Comparison of ENCODE assay signal across 8 cellular contexts in genomic region chr5:96703384-96703910, GRCh38. TPM values are rescaled to one million over a fixed set of nuclear protein-coding genes. Genes with fewer than 3 reads are reported as not detected.
DNase-seq lines count a peak whose midpoint lies in the region; ATAC-seq, FAIRE-seq and TF ChIP-seq lines count a peak whose summit lies in the region.

No MANE protein-coding gene starts in this region.

- WGBS in K562 (ENCODE audit: insufficient coverage, low coverage, missing lambda C conversion rate): 0% methylated on average over 6 of the region's 6 CpGs
- 0 to 7% methylated on average over 6 of the region's 6 CpGs for WGBS in lung, 2 donors
- WGBS in tibial nerve, 2 donors: 3 to 8% methylated on average over 6 of the region's 6 CpGs

- no peak for TF ChIP-seq POLR2A in K562 (conservative IDR thresholded peaks at IDR 0.05)
- no peak for TF ChIP-seq POLR2A in tibial nerve (IDR thresholded peaks at IDR 0.05)

- POLR2A ChIA-PET in K562 (lab: Yijun Ruan, JAX): interaction anchor here (0.8 to 3.5 kb wide), 10 partner anchors 10 to 105 kb away, joined by 3 to 28 read pairs (median 4); partner anchors contain the start of gene ERAP1

- H3K27ac ChIP-seq in K562 (ENCODE audit: extremely low read depth, low read depth, low read length) (peak overlapping the region; percentile 90), lung (ENCODE audit: low read depth in 1 of 2, low read length in 1 of 2) (peak overlapping the region; percentile 86 to 99), tibial nerve (peak overlapping the region; percentile 86 to 96 (median 92))

- H3K9me3 ChIP-seq in K562 (replicated peaks; ENCODE audit: control insufficient read depth, insufficient read depth, low read depth, low read length) (no peaks in the 10 kb centered on the region), lung (ENCODE audit: control insufficient read depth in 2 of 2, insufficient read depth in 1 of 2, low read length in 1 of 2) (no peaks in the 10 kb centered on the region), tibial nerve (no peaks in the 10 kb centered on the region)

- TF ChIP-seq CTCF in GM06990 (IDR thresholded peaks at IDR 0.05; ENCODE audit: insufficient read depth, low read length, poor library complexity, severe bottlenecking): no peak
- TF ChIP-seq CTCF in K562 (IDR thresholded peaks at IDR 0.05 in 2 of 3, conservative IDR thresholded peaks at IDR 0.05 in 1 of 3; ENCODE audit: insufficient read depth in 2 of 3, low read depth in 1 of 3, low read length in 3 of 3): no peak
- TF ChIP-seq CTCF in lung (IDR thresholded peaks at IDR 0.05; ENCODE audit: control extremely low read depth, extremely low read depth): no peak
- no peak for TF ChIP-seq CTCF in tibial nerve (IDR thresholded peaks at IDR 0.05)

- no peaks in the 10 kb centered on the region for H3K9me1 ChIP-seq in K562 (ENCODE audit: control insufficient read depth, insufficient read depth, low read length)

- CTCF ChIA-PET in K562 (lab: Yijun Ruan, JAX; ENCODE audit: low intra/inter-chr PET ratio): interaction anchor here (1.0 kb wide), 1 partner anchor 26 kb away, joined by 3 read pairs; no protein-coding TSS in a partner anchor

- intact Hi-C loops in K562 (cut with micrococcal nuclease): no loop called here

- 0 out of 2 replicates have a peak, but pooled peaks cover 5% of the 10 kb centered on the region for H4K20me1 ChIP-seq in K562 (replicated peaks; ENCODE audit: control insufficient read depth, insufficient read depth, low read length)

- peak overlapping the region; percentile 96 for H2AFZ ChIP-seq in K562 (ENCODE audit: low read depth, low read length)

- TF ChIP-seq EP300 in K562 (IDR thresholded peaks at IDR 0.05; ENCODE audit: low read length) (no peak), tibial nerve (IDR thresholded peaks at IDR 0.05) (no peak)

- H3K36me3 ChIP-seq in GM06990 (ENCODE audit: control insufficient read depth, insufficient read depth, low read length): peaks cover 2% of the 10 kb centered on the region; the same call in 1 of the 2 replicates
- no peaks in the 10 kb centered on the region for H3K36me3 ChIP-seq in K562 (ENCODE audit: control insufficient read depth, insufficient read depth, low read length)
- peaks cover 0 to 3% of the 10 kb centered on the region in 2 donors for H3K36me3 ChIP-seq in lung (ENCODE audit: control insufficient read depth in 2 of 2, insufficient read depth in 2 of 2, low read length in 2 of 2)
- H3K36me3 ChIP-seq in tibial nerve: peaks cover 0 to 11% (median 0%) of the 10 kb centered on the region in 3 donors

- FAIRE-seq in K562 (lab: Jason Lieb, UNC): peak; percentile 52

- peak overlapping the region; percentile 83 to 98 for H3K9ac ChIP-seq in K562 (ENCODE audit: insufficient read depth in 1 of 2, low read depth in 2 of 2, low read length in 2 of 2)

- H3K4me1 ChIP-seq in K562 (replicated peaks in 1 of 2; ENCODE audit: control insufficient read depth in 2 of 2, insufficient read depth in 2 of 2, low read length in 2 of 2) (peaks cover 18 to 35% of the 10 kb centered on the region in 2 experiments), lung (ENCODE audit: control insufficient read depth in 2 of 2, insufficient read depth in 2 of 2, low read length in 2 of 2) (peaks cover 4 to 18% of the 10 kb centered on the region in 2 donors), tibial nerve (peaks cover 0 to 66% (median 5%) of the 10 kb centered on the region in 4 donors)

- in situ Hi-C loops in K562 (cut with MboI): no loop called here

- peaks cover 52% of the 10 kb centered on the region for H3K79me2 ChIP-seq in K562 (ENCODE audit: control insufficient read depth, insufficient read depth, low read length)

- DNase-seq in GM06990 (ENCODE audit: extremely low read depth, insufficient read length) (no peak), K562 (ENCODE audit: extremely low read depth in 1 of 4, low spot score in 3 of 4) (no peak), lung (ENCODE audit: low spot score) (no peak), tibial nerve (ENCODE audit: low spot score in 2 of 2) (no peak), NCI-H2107 (lab: John Stamatoyannopoulos, UW) (no peak)
- no peak for DNase-seq in effector CD8-positive, alpha-beta T cell (lab: John Stamatoyannopoulos, UW)

- H3K4me3 ChIP-seq in GM06990 (replicated peaks; ENCODE audit: low read depth, low read length): peak overlapping the region; percentile 75
- peak overlapping the region; percentile 72 for H3K4me3 ChIP-seq in K562
- H3K4me3 ChIP-seq in lung: peak overlapping the region; percentile 77
- peak overlapping the region; percentile 43 to 71 (median 65) for H3K4me3 ChIP-seq in tibial nerve

- TSS peak; percentile 49 for BruUV-seq in K562 (replicated peaks; lab: Mats Ljungman, UMichigan)

- ATAC-seq in GM21367 (IDR thresholded peaks at IDR 0.05; ENCODE audit: unreplicated experiment) (peak; percentile 86), HG03571 (IDR thresholded peaks at IDR 0.05; ENCODE audit: unreplicated experiment) (peak; percentile 74), K562 (no peak), lung (ENCODE audit: insufficient read depth, low FRiP score) (peak; percentile 67)

- H3K27me3 ChIP-seq in GM06990 (replicated peaks; ENCODE audit: control insufficient read depth, insufficient read depth, low read length) (no peaks in the 10 kb centered on the region), K562 (ENCODE audit: control insufficient read depth in 2 of 2, insufficient read depth in 2 of 2, low read length in 2 of 2) (no peaks in the 10 kb centered on the region), lung (ENCODE audit: control insufficient read depth, insufficient read depth) (no peaks in the 10 kb centered on the region), tibial nerve (no peaks in the 10 kb centered on the region)

- TF ChIP-seq RAD21 in K562 (CRISPR knock-in tag; conservative IDR thresholded peaks at IDR 0.05 in 1 of 2, IDR thresholded peaks at IDR 0.05 in 1 of 2): no peak

- H3K4me2 ChIP-seq in K562 (ENCODE audit: insufficient read depth, low read length): peak overlapping the region; percentile 98

TF ChIP-seq in K562, 482 proteins besides CTCF, POLR2A, EP300 and RAD21 (continues in another document):
- TF ChIP-seq MAFF (IDR thresholded peaks at IDR 0.05; ENCODE audit: low read length) (peak; percentile 85), HOMEZ (CRISPR knock-in tag; IDR thresholded peaks at IDR 0.05) (no peak), ZNF311 (CRISPR knock-in tag; IDR thresholded peaks at IDR 0.05) (no peak), ZBTB9 (CRISPR knock-in tag; IDR thresholded peaks at IDR 0.05) (0 out of 2 replicates have a peak, but pooled peaks have one; percentile 11), RCOR1 (IDR thresholded peaks at IDR 0.05; ENCODE audit: borderline replicate concordance in 1 of 2, low read depth in 2 of 2, low read length in 2 of 2) (0 out of 4 replicates have a peak, but pooled peaks of 1 of the 2 experiments have one; percentile 4), ZNF212 (CRISPR knock-in tag; IDR thresholded peaks at IDR 0.05) (no peak), ZNF561 (CRISPR knock-in tag; conservative IDR thresholded peaks at IDR 0.05) (no peak), RBM34 (IDR thresholded peaks at IDR 0.05; ENCODE audit: borderline replicate concordance, insufficient read depth, low read length) (no peak), MTF1 (CRISPR knock-in tag; IDR thresholded peaks at IDR 0.05; ENCODE audit: borderline replicate concordance) (no peak), SMARCC2 (IDR thresholded peaks at IDR 0.05; ENCODE audit: low read depth) (no peak), HOXB6 (CRISPR knock-in tag; IDR thresholded peaks at IDR 0.05; ENCODE audit: borderline replicate concordance) (no peak), ZNF140 (CRISPR knock-in tag; IDR thresholded peaks at IDR 0.05) (0 out of 2 replicates have a peak, but pooled peaks have one; percentile 46)

RNA-seq across cellular contexts. Expression of gene CAST, which starts 41.3 kb away (rescaled TPM):
- 41.2 and 98.5 TPM in 2 replicates for total RNA-seq in K562 (2011; cell fraction: chromatin; rRNA removed; ENCODE audit: low replicate concordance)
- total RNA-seq in K562 (2011; cell fraction: nucleolus; rRNA removed): 21.7 and 26.8 TPM in 2 replicates
- total RNA-seq in K562 (2011; cell fraction: nucleoplasm; rRNA removed): 49.9 and 78.0 TPM in 2 replicates
- 86.1 TPM in 2 replicates for total RNA-seq in K562 (2014; rRNA removed)
- total RNA-seq in K562 (2014; rRNA removed; fragmentation: Illumina TruSeq; extraction: Trizol): 103 and 125 TPM in 2 replicates
- 107 and 118 TPM in 2 replicates for total RNA-seq in K562 (2015; rRNA removed; fragmentation: Illumina TruSeq; extraction: Trizol)
- total RNA-seq in K562 (2021): 75.2 and 78.8 TPM in 2 replicates
- 47.4 and 63.5 TPM in 2 replicates for polyA plus RNA-seq in K562 (2011; rRNA removed)
- polyA plus RNA-seq in K562 (2011; cell fraction: cytosol; rRNA removed): 17.9 and 29.6 TPM in 2 replicates
- 46.8 and 58.1 TPM in 2 replicates for polyA plus RNA-seq in K562 (2011; cell fraction: nucleus; rRNA removed)
- 65.8 and 74.4 TPM in 2 replicates for polyA plus RNA-seq in K562 (2012)
- polyA plus RNA-seq in K562 (2014; fragmentation: Illumina TruSeq; extraction: Trizol): 116 and 136 TPM in 2 replicates
- 10 to 100 TPM; 55.5 to 84.8 TPM for polyA plus RNA-seq in K562 (2014; fragmentation: Nextera tagmentation; extraction: Ambion mirVana)
- polyA plus RNA-seq in K562 (2014; rRNA removed): 55.3 and 91.0 TPM in 2 replicates
- 94.4 and 97.4 TPM in 2 replicates for polyA minus RNA-seq in K562 (2011; rRNA and poly(A)+ RNA removed)
- polyA minus RNA-seq in K562 (2011; cell fraction: cytosol; rRNA and poly(A)+ RNA removed): 44.8 and 56.5 TPM in 2 replicates
- 51.8 and 95.7 TPM in 2 replicates for polyA minus RNA-seq in K562 (2011; cell fraction: nucleus; rRNA and poly(A)+ RNA removed)
- 100 to 1,000 TPM; 269 to 279 TPM for total RNA-seq in lung
- polyA plus RNA-seq in lung: 10 to 100 TPM; 84.8 to 98.6 TPM
- 100 to 1,000 TPM; 247 to 316 (median 259) TPM for total RNA-seq in tibial nerve
